Comparison of ENCODE assay signal across 9 cellular contexts in genomic region chr16:80899804-80900592, GRCh38.
A peak's percentile ranks its signal among the peaks of the same experiment; 100 is the strongest.
DNase-seq lines count a peak whose midpoint lies in the region; ATAC-seq, FAIRE-seq and TF ChIP-seq lines count a peak whose summit lies in the region.
"Had no signal": no experiment of that assay in that cellular context is flagged by ENCODE, and none has a peak within 500 bp of the region (broad histone marks: within the 10 kb centered on the region; RNA-seq: fewer than 3 reads in every experiment).

No MANE protein-coding gene starts in this region.

- 0% methylated on average over 11 of the region's 11 CpGs for WGBS in K562 (ENCODE audit: insufficient coverage, low coverage, missing lambda C conversion rate)
- 24% methylated on average over 11 of the region's 11 CpGs for WGBS in right cardiac atrium

- H3K4me1 ChIP-seq in K562 (replicated peaks in 1 of 2; ENCODE audit: control insufficient read depth in 2 of 2, insufficient read depth in 2 of 2, low read length in 2 of 2), result no peaks in the 10 kb centered on the region
- peaks cover 2% of the 10 kb centered on the region for H3K4me1 ChIP-seq in right cardiac atrium (ENCODE audit: control insufficient read depth, insufficient read depth, low read length)

- DNase-seq in HS-5 (ENCODE audit: low read depth) (peak; percentile 2), K562 (ENCODE audit: extremely low read depth in 1 of 4, low spot score in 3 of 4) (peak in 2 of 4 experiments; percentile 30 to 41), right cardiac atrium (peak; percentile 91 to 96 (median 96)), stromal cell of bone marrow (ENCODE audit: low read depth) (peak; percentile 96), T-helper 2 cell (no peak)
- DNase-seq in activated CD4-positive, alpha-beta T cell treated with anti-CD3 and anti-CD28 coated beads for 4 hours, result no peak
- DNase-seq: activated CD4-positive, alpha-beta T cell treated with anti-CD3 and anti-CD28 coated beads for 36 hours had no signal

- no peaks in the 10 kb centered on the region for H3K79me2 ChIP-seq in K562 (ENCODE audit: control insufficient read depth, insufficient read depth, low read length)

- peak; percentile 29 for FAIRE-seq in K562 (lab: Jason Lieb, UNC)

- no peak overlapping the region for H3K27ac ChIP-seq in K562 (ENCODE audit: extremely low read depth, low read depth, low read length)
- peak overlapping the region; percentile 16 for H3K27ac ChIP-seq in right cardiac atrium (ENCODE audit: low read length)

- H2AFZ ChIP-seq in K562 (ENCODE audit: low read depth, low read length), result no peak overlapping the region

- H3K4me3 ChIP-seq in K562, result no peak overlapping the region
- no peak overlapping the region for H3K4me3 ChIP-seq in right cardiac atrium (ENCODE audit: low read length)

- no peaks in the 10 kb centered on the region for H3K36me3 ChIP-seq in K562 (ENCODE audit: control insufficient read depth, insufficient read depth, low read length)

- in situ Hi-C loops in K562 (cut with MboI), result no loop called here

- H3K4me2 ChIP-seq in K562 (ENCODE audit: insufficient read depth, low read length), result no peak overlapping the region

- H4K20me1 ChIP-seq in K562 (replicated peaks; ENCODE audit: control insufficient read depth, insufficient read depth, low read length), result 0 out of 2 replicates have a peak, but pooled peaks cover 3% of the 10 kb centered on the region

- no peak for TF ChIP-seq POLR2A in K562 (conservative IDR thresholded peaks at IDR 0.05)

- CTCF ChIA-PET in K562 (lab: Yijun Ruan, JAX; ENCODE audit: low intra/inter-chr PET ratio), result no interaction called here

- TF ChIP-seq RAD21 in K562 (CRISPR knock-in tag; conservative IDR thresholded peaks at IDR 0.05 in 1 of 2, IDR thresholded peaks at IDR 0.05 in 1 of 2), result no peak

- BruUV-seq in K562 (replicated peaks; lab: Mats Ljungman, UMichigan), result no TSS peak

- POLR2A ChIA-PET in K562 (lab: Yijun Ruan, JAX), result no interaction called here

- ATAC-seq in K562, result peak; percentile 88
- ATAC-seq in right cardiac atrium, result peak; percentile 98 to 99
- no peak for ATAC-seq in GM21825 (IDR thresholded peaks at IDR 0.05; ENCODE audit: unreplicated experiment)
- ATAC-seq in GM19455 (IDR thresholded peaks at IDR 0.05; ENCODE audit: unreplicated experiment), result no peak
- ATAC-seq: activated CD4-positive, alpha-beta T cell treated with anti-CD3 and anti-CD28 coated beads for 36 hours had no signal

- no peaks in the 10 kb centered on the region for H3K9me3 ChIP-seq in K562 (replicated peaks; ENCODE audit: control insufficient read depth, insufficient read depth, low read depth, low read length)
- no peaks in the 10 kb centered on the region for H3K9me3 ChIP-seq in right cardiac atrium (ENCODE audit: control insufficient read depth, low read length)

- H3K9me1 ChIP-seq in K562 (ENCODE audit: control insufficient read depth, insufficient read depth, low read length), result no peaks in the 10 kb centered on the region

- no peak for TF ChIP-seq CTCF in K562 (IDR thresholded peaks at IDR 0.05 in 2 of 3, conservative IDR thresholded peaks at IDR 0.05 in 1 of 3; ENCODE audit: insufficient read depth in 2 of 3, low read depth in 1 of 3, low read length in 3 of 3)

- no peak for TF ChIP-seq EP300 in K562 (IDR thresholded peaks at IDR 0.05; ENCODE audit: low read length)

- H3K9ac ChIP-seq in K562 (ENCODE audit: insufficient read depth in 1 of 2, low read depth in 2 of 2, low read length in 2 of 2), result no peak overlapping the region

- intact Hi-C loops in K562 (cut with micrococcal nuclease), result no loop called here
- intact Hi-C loops in right cardiac atrium (cut with DNase I), result no loop called here

- H3K27me3 ChIP-seq in K562 (ENCODE audit: control insufficient read depth in 2 of 2, insufficient read depth in 2 of 2, low read length in 2 of 2) (peaks cover 32 to 75% of the 10 kb centered on the region in 2 experiments; a peak in 4 of 5 replicates), right cardiac atrium (ENCODE audit: control insufficient read depth, insufficient read depth) (no peaks in the 10 kb centered on the region)

TF ChIP-seq in K562, 482 proteins besides CTCF, POLR2A, EP300 and RAD21:
- TF ChIP-seq, protein P1, sequence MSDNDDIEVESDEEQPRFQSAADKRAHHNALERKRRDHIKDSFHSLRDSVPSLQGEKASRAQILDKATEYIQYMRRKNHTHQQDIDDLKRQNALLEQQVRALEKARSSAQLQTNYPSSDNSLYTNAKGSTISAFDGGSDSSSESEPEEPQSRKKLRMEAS (CRISPR knock-in tag; IDR thresholded peaks at IDR 0.05), result no peak
- TF ChIP-seq, protein P2, sequence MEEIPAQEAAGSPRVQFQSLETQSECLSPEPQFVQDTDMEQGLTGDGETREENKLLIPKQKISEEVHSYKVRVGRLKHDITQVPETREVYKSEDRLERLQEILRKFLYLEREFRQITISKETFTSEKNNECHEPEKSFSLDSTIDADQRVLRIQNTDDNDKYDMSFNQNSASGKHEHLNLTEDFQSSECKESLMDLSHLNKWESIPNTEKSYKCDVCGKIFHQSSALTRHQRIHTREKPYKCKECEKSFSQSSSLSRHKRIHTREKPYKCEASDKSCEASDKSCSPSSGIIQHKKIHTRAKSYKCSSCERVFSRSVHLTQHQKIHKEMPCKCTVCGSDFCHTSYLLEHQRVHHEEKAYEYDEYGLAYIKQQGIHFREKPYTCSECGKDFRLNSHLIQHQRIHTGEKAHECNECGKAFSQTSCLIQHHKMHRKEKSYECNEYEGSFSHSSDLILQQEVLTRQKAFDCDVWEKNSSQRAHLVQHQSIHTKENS (CRISPR knock-in tag; IDR thresholded peaks at IDR 0.05), result no peak
- TF ChIP-seq MECOM (CRISPR knock-in tag; IDR thresholded peaks at IDR 0.05) (no peak), NFYB (IDR thresholded peaks at IDR 0.05; ENCODE audit: extremely low read depth, insufficient read length) (no peak), KHSRP (IDR thresholded peaks at IDR 0.05) (no peak), NBN (IDR thresholded peaks at IDR 0.05; ENCODE audit: low read depth) (no peak), CTBP1 (IDR thresholded peaks at IDR 0.05; ENCODE audit: borderline replicate concordance) (peak; percentile 41; the same call in 1 of the 2 replicates), L3MBTL2 (IDR thresholded peaks at IDR 0.05) (no peak), DDX20 (tag; IDR thresholded peaks at IDR 0.05; ENCODE audit: low read depth) (no peak), MAZ (CRISPR knock-in tag; conservative IDR thresholded peaks at IDR 0.05 in 1 of 2, IDR thresholded peaks at IDR 0.05 in 1 of 2) (0 out of 4 replicates have a peak, but pooled peaks of 1 of the 2 experiments have one; percentile 20), CAMTA2 (CRISPR knock-in tag; conservative IDR thresholded peaks at IDR 0.05) (no peak)

Comparison
In these comparisons a context has a peak if more than half of its experiments do, and no peak if none do; other contexts are left out.
1. DNase-seq: peak in HS-5 (single experiment), right cardiac atrium (3 of 3) and stromal cell of bone marrow (single experiment); none in T-helper 2 cell (0 of 5) and activated CD4-positive, alpha-beta T cell treated with anti-CD3 and anti-CD28 coated beads for 4 hours (0 of 2).
2. ATAC-seq: peak in K562 (single experiment) and right cardiac atrium (2 of 2); none in GM21825 (single experiment) and GM19455 (single experiment).